Comparison of ENCODE assay signal across 11 cellular contexts in the genomic region with DNA sequence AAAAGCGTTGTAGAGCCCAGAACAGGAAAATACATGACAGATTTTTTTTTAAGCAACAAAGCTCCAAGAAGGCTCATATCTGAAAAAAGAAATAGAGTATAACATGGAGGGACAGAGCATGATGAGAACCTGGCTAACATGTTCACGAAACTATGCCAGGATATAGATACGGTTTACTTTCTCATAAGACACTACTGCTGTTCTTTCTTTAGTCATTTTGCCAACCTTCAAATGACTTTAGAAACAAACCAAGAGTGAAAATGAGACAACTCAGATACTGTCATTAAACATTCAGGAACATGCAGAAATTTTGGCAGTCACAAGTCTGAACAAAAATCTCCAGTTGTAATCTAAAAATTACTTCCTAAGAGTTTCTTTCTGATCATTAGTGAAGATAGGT. TPM values are rescaled to one million over a fixed set of nuclear protein-coding genes. Genes with fewer than 3 reads are reported as not detected.
DNase-seq lines count a peak whose midpoint lies in the region; ATAC-seq and TF ChIP-seq lines count a peak whose summit lies in the region.
"Had no signal": no experiment of that assay in that cellular context is flagged by ENCODE, and none has a peak within 500 bp of the region (broad histone marks: within the 10 kb centered on the region; RNA-seq: fewer than 3 reads in every experiment).

No MANE protein-coding gene starts in this region.

- H3K27ac ChIP-seq in CD4-positive, alpha-beta memory T cell (ENCODE audit: low read depth, low read length), result peak overlapping the region; percentile 47
- peak overlapping the region; percentile 35 for H3K27ac ChIP-seq in epithelial cell of prostate
- H3K27ac ChIP-seq in rectal smooth muscle tissue (ENCODE audit: low read depth, low read length), result peak overlapping the region; percentile 48

- peaks cover 25 to 31% of the 10 kb centered on the region in 2 donors for H3K36me3 Mint-ChIP-seq in CD4-positive, alpha-beta memory T cell
- H3K36me3 Mint-ChIP-seq in T-helper 17 cell (ENCODE audit: low read depth) (peaks cover 8% of the 10 kb centered on the region), progenitor cell of endocrine pancreas (ENCODE audit: insufficient read depth) (peaks cover 22% of the 10 kb centered on the region)

- TF ChIP-seq CTCF in progenitor cell of endocrine pancreas (IDR thresholded peaks at IDR 0.05; ENCODE audit: unreplicated experiment), result no peak

- no peaks in the 10 kb centered on the region for H3K27me3 ChIP-seq in CD4-positive, alpha-beta memory T cell (ENCODE audit: insufficient read depth, low read length)
- no peaks in the 10 kb centered on the region for H3K27me3 ChIP-seq in rectal smooth muscle tissue (ENCODE audit: control insufficient read depth, insufficient read depth, low read length)

- peak; percentile 10 for ATAC-seq in T-helper 17 cell
- ATAC-seq in GM18870 (IDR thresholded peaks at IDR 0.05; ENCODE audit: unreplicated experiment), result no peak

- peak overlapping the region; percentile 81 to 99 (median 94) for H3K27ac Mint-ChIP-seq in CD4-positive, alpha-beta memory T cell
- H3K27ac Mint-ChIP-seq in T-helper 17 cell (peak overlapping the region; percentile 96), progenitor cell of endocrine pancreas (no peak overlapping the region)

- POLR2A ChIA-PET in CD4-positive, alpha-beta memory T cell (lab: Charles Lee; ENCODE audit: partially characterized antibody), result interaction anchor here (0.9 to 10.8 kb wide), 10 partner anchors 10 to 249 kb away, joined by 3 to 142 read pairs (median 6); a partner anchor contains a TSS

- CTCF ChIA-PET in CD4-positive, alpha-beta memory T cell (lab: Charles Lee; ENCODE audit: partially characterized antibody), result interaction anchor here (1.0 to 18.5 kb wide), 7 partner anchors 11 to 248 kb away, joined by 3 to 651 read pairs (median 95); a partner anchor contains a TSS

- peak overlapping the region; percentile 25 to 86 (median 78) for H3K4me3 Mint-ChIP-seq in CD4-positive, alpha-beta memory T cell
- H3K4me3 Mint-ChIP-seq in T-helper 17 cell (peak overlapping the region; percentile 87), progenitor cell of endocrine pancreas (ENCODE audit: low read depth) (no peak overlapping the region)

- no peaks in the 10 kb centered on the region for H3K9me3 ChIP-seq in CD4-positive, alpha-beta memory T cell (ENCODE audit: control insufficient read depth in 1 of 2, low read length in 2 of 2)
- H3K9me3 ChIP-seq in T-helper 17 cell (ENCODE audit: control insufficient read depth, low read length, poor library complexity, severe bottlenecking), result no peaks in the 10 kb centered on the region
- H3K9me3 ChIP-seq: HAP-1 had no signal

- no peaks in the 10 kb centered on the region for H3K27me3 Mint-ChIP-seq in CD4-positive, alpha-beta memory T cell
- H3K27me3 Mint-ChIP-seq in T-helper 17 cell (no peaks in the 10 kb centered on the region), progenitor cell of endocrine pancreas (no peaks in the 10 kb centered on the region)

- no peak overlapping the region for H3K9ac ChIP-seq in rectal smooth muscle tissue (ENCODE audit: low read length)

- H3K4me1 ChIP-seq in CD4-positive, alpha-beta memory T cell (ENCODE audit: insufficient read depth, low read length), result peaks cover 76% of the 10 kb centered on the region
- no peaks in the 10 kb centered on the region for H3K4me1 ChIP-seq in rectal smooth muscle tissue (ENCODE audit: control insufficient read depth, insufficient read depth, low read length)
- H3K4me1 ChIP-seq: HAP-1 had no signal

- H3K4me3 ChIP-seq in CD4-positive, alpha-beta memory T cell (ENCODE audit: low read length in 2 of 2), result peak overlapping the region; percentile 10 to 27
- H3K4me3 ChIP-seq in rectal smooth muscle tissue (ENCODE audit: low read length), result no peak overlapping the region
- H3K4me3 ChIP-seq: HAP-1 had no signal

- intact Hi-C loops in CD4-positive, alpha-beta memory T cell (cut with micrococcal nuclease), result loop anchor here (1.0 kb wide), 2 partner anchors 14 to 65 kb away; no protein-coding TSS in a partner anchor

- peaks cover 52 to 88% (median 70%) of the 10 kb centered on the region in 4 donors for H3K4me1 Mint-ChIP-seq in CD4-positive, alpha-beta memory T cell
- peaks cover 53% of the 10 kb centered on the region for H3K4me1 Mint-ChIP-seq in T-helper 17 cell
- peaks cover 16% of the 10 kb centered on the region for H3K4me1 Mint-ChIP-seq in progenitor cell of endocrine pancreas (ENCODE audit: low read depth)

- peaks cover 0 to 4% (median 0%) of the 10 kb centered on the region in 8 donors for H3K9me3 Mint-ChIP-seq in CD4-positive, alpha-beta memory T cell
- H3K9me3 Mint-ChIP-seq in progenitor cell of endocrine pancreas (ENCODE audit: low read depth), result peaks cover 10% of the 10 kb centered on the region

- no peaks in the 10 kb centered on the region for H3K36me3 ChIP-seq in CD4-positive, alpha-beta memory T cell (ENCODE audit: insufficient read depth, low read length)
- no peaks in the 10 kb centered on the region for H3K36me3 ChIP-seq in rectal smooth muscle tissue (ENCODE audit: control insufficient read depth, insufficient read depth, low read length)
- H3K36me3 ChIP-seq: HAP-1 had no signal

- DNase-seq in CD4-positive, alpha-beta memory T cell, result no peak
- no peak for DNase-seq in T-helper 17 cell
- no peak for DNase-seq in epithelial cell of prostate (ENCODE audit: low read depth, low spot score)
- no peak for DNase-seq in D341Med (ENCODE audit: low spot score)
- DNase-seq in progenitor cell of endocrine pancreas (ENCODE audit: low spot score, unreplicated experiment), result no peak
- no peak for DNase-seq in NCI-H2081 treated with DMSO at 0.1 percent for 48 hours (lab: John Stamatoyannopoulos, UW)
- DNase-seq: activated gamma-delta T cell, NCI-H2227 treated with DMSO at 0.1 percent for 48 hours had no signal

RNA-seq across cellular contexts. Expression of a gene that starts 14.3 kb away (rescaled TPM):
- total RNA-seq in CD4-positive, alpha-beta memory T cell, result 100 to 1,000 TPM in 1 of 2 experiments, 10 to 100 TPM in 1; 95.4 to 103 TPM
- 10 to 100 TPM; 53.6 to 96.5 TPM for polyA plus RNA-seq in CD4-positive, alpha-beta memory T cell
- total RNA-seq in T-helper 17 cell (10 to 100 TPM; 75.8 to 84.8 TPM), progenitor cell of endocrine pancreas (22.8 and 25.9 TPM in 2 replicates)
